In genomic region chr7:48298779-48299178, GRCh38 we compare ENCODE assay signal across 9 cellular contexts.
A peak's percentile ranks its signal among the peaks of the same experiment; 100 is the strongest.
DNase-seq lines count a peak whose midpoint lies in the region; ATAC-seq and TF ChIP-seq lines count a peak whose summit lies in the region.
"Had no signal": no experiment of that assay in that cellular context is flagged by ENCODE, and none has a peak within 500 bp of the region (broad histone marks: within the 10 kb centered on the region; RNA-seq: fewer than 3 reads in every experiment).

No MANE protein-coding gene starts in this region.

- TF ChIP-seq CTCF in coronary artery (IDR thresholded peaks at IDR 0.05) = no peak

- H3K27me3 Mint-ChIP-seq in activated naive CD4-positive, alpha-beta T cell treated with anti-CD3 and anti-CD28 coated beads for 36 hours (ENCODE audit: low read depth) = peaks cover 8% of the 10 kb centered on the region
- peaks cover 13% of the 10 kb centered on the region for H3K27me3 Mint-ChIP-seq in activated T-cell treated with anti-CD3 and anti-CD28 coated beads, Interleukin-2, amount 50 U/mL, for 24 hours
- H3K27me3 Mint-ChIP-seq: CD4-positive, alpha-beta T cell had no signal

- H3K36me3 Mint-ChIP-seq in activated naive CD4-positive, alpha-beta T cell treated with anti-CD3 and anti-CD28 coated beads for 36 hours (ENCODE audit: low read depth) = no peaks in the 10 kb centered on the region
- H3K36me3 Mint-ChIP-seq in activated T-cell treated with anti-CD3 and anti-CD28 coated beads, Interleukin-2, amount 50 U/mL, for 24 hours (ENCODE audit: low read depth) = no peaks in the 10 kb centered on the region
- H3K36me3 Mint-ChIP-seq in stimulated activated effector memory CD8-positive, alpha-beta T cell treated with anti-CD3 and anti-CD28 coated beads, Interleukin-12 subunit alpha, Interleukin-12 subunit beta, amount 100 ng/mL, for 72 hours = no peaks in the 10 kb centered on the region

- ATAC-seq in HG02981 (IDR thresholded peaks at IDR 0.05; ENCODE audit: unreplicated experiment) (peak; percentile 72), GM21528 (IDR thresholded peaks at IDR 0.05; ENCODE audit: low FRiP score, unreplicated experiment) (no peak)
- ATAC-seq in stimulated activated effector memory CD8-positive, alpha-beta T cell treated with anti-CD3 and anti-CD28 coated beads, Interleukin-12 subunit alpha, Interleukin-12 subunit beta, amount 100 ng/mL, for 72 hours = peak; percentile 98

- no peak overlapping the region for H3K4me3 Mint-ChIP-seq in activated naive CD4-positive, alpha-beta T cell treated with anti-CD3 and anti-CD28 coated beads for 36 hours
- no peak overlapping the region for H3K4me3 Mint-ChIP-seq in activated T-cell treated with anti-CD3 and anti-CD28 coated beads, Interleukin-2, amount 50 U/mL, for 24 hours
- H3K4me3 Mint-ChIP-seq in stimulated activated effector memory CD8-positive, alpha-beta T cell treated with anti-CD3 and anti-CD28 coated beads, Interleukin-12 subunit alpha, Interleukin-12 subunit beta, amount 100 ng/mL, for 72 hours = no peak overlapping the region
- H3K4me3 Mint-ChIP-seq: CD4-positive, alpha-beta T cell had no signal

- H3K27ac Mint-ChIP-seq in activated naive CD4-positive, alpha-beta T cell treated with anti-CD3 and anti-CD28 coated beads for 36 hours = no peak overlapping the region
- peak overlapping the region; percentile 78 for H3K27ac Mint-ChIP-seq in activated T-cell treated with anti-CD3 and anti-CD28 coated beads, Interleukin-2, amount 50 U/mL, for 24 hours
- no peak overlapping the region for H3K27ac Mint-ChIP-seq in stimulated activated effector memory CD8-positive, alpha-beta T cell treated with anti-CD3 and anti-CD28 coated beads, Interleukin-12 subunit alpha, Interleukin-12 subunit beta, amount 100 ng/mL, for 72 hours
- H3K27ac Mint-ChIP-seq: CD4-positive, alpha-beta T cell had no signal

- H3K4me1 Mint-ChIP-seq in activated naive CD4-positive, alpha-beta T cell treated with anti-CD3 and anti-CD28 coated beads for 36 hours (ENCODE audit: low read depth) = peaks cover 4% of the 10 kb centered on the region
- peaks cover 21% of the 10 kb centered on the region for H3K4me1 Mint-ChIP-seq in activated T-cell treated with anti-CD3 and anti-CD28 coated beads, Interleukin-2, amount 50 U/mL, for 24 hours (ENCODE audit: low read depth)
- no peaks in the 10 kb centered on the region for H3K4me1 Mint-ChIP-seq in stimulated activated effector memory CD8-positive, alpha-beta T cell treated with anti-CD3 and anti-CD28 coated beads, Interleukin-12 subunit alpha, Interleukin-12 subunit beta, amount 100 ng/mL, for 72 hours

- intact Hi-C loops in activated naive CD4-positive, alpha-beta T cell treated with anti-CD3 and anti-CD28 coated beads for 36 hours (cut with micrococcal nuclease) = loop anchor here (1.0 to 10.0 kb wide), 9 partner anchors 47 to 1554 kb away; partner anchors contain the start of gene PKD1L1

- H3K4me3 ChIP-seq in coronary artery = no peak overlapping the region

- no peak overlapping the region for H3K27ac ChIP-seq in coronary artery

- CTCF ChIA-PET in activated naive CD4-positive, alpha-beta T cell treated with anti-CD3 and anti-CD28 coated beads for 36 hours (lab: Charles Lee) = interaction anchor here (0.6 to 1.8 kb wide), 5 partner anchors 12 to 1452 kb away, joined by 3 to 8 read pairs (median 4); no protein-coding TSS in a partner anchor

- H3K9me3 Mint-ChIP-seq in activated naive CD4-positive, alpha-beta T cell treated with anti-CD3 and anti-CD28 coated beads for 36 hours = no peaks in the 10 kb centered on the region
- no peaks in the 10 kb centered on the region for H3K9me3 Mint-ChIP-seq in activated T-cell treated with anti-CD3 and anti-CD28 coated beads, Interleukin-2, amount 50 U/mL, for 24 hours
- no peaks in the 10 kb centered on the region for H3K9me3 Mint-ChIP-seq in stimulated activated effector memory CD8-positive, alpha-beta T cell treated with anti-CD3 and anti-CD28 coated beads, Interleukin-12 subunit alpha, Interleukin-12 subunit beta, amount 100 ng/mL, for 72 hours

- peak; percentile 61 for DNase-seq in activated naive CD4-positive, alpha-beta T cell treated with anti-CD3 and anti-CD28 coated beads for 36 hours
- DNase-seq in activated naive CD4-positive, alpha-beta T cell treated with anti-CD3 and anti-CD28 coated beads, Interleukin-2, amount 50 U/mL, for 16 hours = no peak
- DNase-seq in activated T-cell treated with anti-CD3 and anti-CD28 coated beads, Interleukin-2, amount 50 U/mL, for 24 hours = no peak
- DNase-seq in stimulated activated effector memory CD8-positive, alpha-beta T cell treated with anti-CD3 and anti-CD28 coated beads, Interleukin-12 subunit alpha, Interleukin-12 subunit beta, amount 100 ng/mL, for 72 hours (ENCODE audit: low spot score in 2 of 2) = peak in 1 of 2 donors; percentile 63
- no peak for DNase-seq in coronary artery (ENCODE audit: low spot score)
- no peak for DNase-seq in UCSD-AML1 (lab: John Stamatoyannopoulos, UW; ENCODE audit: unreplicated experiment)
- DNase-seq: CD4-positive, alpha-beta T cell had no signal
